1 cellular context compared by ENCODE assay signal in the genomic region with DNA sequence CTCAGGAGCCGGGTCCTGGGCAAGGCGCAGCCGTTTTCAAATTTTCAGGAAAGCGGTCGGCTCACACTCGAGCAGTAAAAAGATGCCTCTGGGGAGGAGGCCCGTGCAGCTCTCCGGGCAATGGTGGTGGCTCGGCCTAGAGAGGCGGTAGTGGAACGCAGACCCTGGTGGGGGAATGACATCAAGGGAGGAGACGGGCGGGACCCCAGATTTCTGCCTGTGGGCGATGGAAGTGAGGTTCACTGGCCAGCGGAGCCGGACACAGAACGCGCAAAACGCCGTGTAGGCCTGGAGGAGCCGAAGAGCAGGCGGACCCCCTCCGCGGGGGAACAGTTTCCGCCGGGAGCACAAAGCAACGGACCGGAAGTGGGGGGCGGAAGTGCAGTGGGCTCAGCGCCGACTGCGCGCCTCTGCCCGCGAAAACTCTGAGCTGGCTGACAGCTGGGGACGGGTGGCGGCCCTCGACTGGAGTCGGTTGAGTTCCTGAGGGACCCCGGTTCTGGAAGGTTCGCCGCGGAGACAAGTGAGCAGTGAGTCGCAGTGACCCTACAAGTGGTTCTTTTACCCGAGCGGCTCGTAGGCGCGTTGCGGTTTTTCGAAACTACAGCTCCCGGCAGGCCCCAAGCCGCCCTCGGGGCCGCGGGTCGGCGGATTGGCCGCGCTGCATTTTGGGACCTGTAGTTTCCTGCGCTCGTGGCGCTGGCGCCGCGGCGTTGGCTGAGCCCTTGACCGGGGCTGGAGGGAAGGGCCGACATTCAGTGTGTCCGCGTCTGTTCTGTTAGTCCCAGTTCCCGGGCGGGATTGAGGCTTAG.
TF ChIP-seq lines count a peak whose summit lies in the region.

A gene with protein sequence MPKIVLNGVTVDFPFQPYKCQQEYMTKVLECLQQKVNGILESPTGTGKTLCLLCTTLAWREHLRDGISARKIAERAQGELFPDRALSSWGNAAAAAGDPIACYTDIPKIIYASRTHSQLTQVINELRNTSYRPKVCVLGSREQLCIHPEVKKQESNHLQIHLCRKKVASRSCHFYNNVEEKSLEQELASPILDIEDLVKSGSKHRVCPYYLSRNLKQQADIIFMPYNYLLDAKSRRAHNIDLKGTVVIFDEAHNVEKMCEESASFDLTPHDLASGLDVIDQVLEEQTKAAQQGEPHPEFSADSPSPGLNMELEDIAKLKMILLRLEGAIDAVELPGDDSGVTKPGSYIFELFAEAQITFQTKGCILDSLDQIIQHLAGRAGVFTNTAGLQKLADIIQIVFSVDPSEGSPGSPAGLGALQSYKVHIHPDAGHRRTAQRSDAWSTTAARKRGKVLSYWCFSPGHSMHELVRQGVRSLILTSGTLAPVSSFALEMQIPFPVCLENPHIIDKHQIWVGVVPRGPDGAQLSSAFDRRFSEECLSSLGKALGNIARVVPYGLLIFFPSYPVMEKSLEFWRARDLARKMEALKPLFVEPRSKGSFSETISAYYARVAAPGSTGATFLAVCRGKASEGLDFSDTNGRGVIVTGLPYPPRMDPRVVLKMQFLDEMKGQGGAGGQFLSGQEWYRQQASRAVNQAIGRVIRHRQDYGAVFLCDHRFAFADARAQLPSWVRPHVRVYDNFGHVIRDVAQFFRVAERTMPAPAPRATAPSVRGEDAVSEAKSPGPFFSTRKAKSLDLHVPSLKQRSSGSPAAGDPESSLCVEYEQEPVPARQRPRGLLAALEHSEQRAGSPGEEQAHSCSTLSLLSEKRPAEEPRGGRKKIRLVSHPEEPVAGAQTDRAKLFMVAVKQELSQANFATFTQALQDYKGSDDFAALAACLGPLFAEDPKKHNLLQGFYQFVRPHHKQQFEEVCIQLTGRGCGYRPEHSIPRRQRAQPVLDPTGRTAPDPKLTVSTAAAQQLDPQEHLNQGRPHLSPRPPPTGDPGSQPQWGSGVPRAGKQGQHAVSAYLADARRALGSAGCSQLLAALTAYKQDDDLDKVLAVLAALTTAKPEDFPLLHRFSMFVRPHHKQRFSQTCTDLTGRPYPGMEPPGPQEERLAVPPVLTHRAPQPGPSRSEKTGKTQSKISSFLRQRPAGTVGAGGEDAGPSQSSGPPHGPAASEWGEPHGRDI (N-terminal part only) (plus strand): TSS at position 376 of the 812 bp plus-strand sequence. CDS start 1,091 bp downstream, outside the sequence.

TF ChIP-seq in HepG2, 621 proteins besides CTCF, POLR2A, EP300 and RAD21 (continued from another document and continues in another):
- TF ChIP-seq, protein P1, sequence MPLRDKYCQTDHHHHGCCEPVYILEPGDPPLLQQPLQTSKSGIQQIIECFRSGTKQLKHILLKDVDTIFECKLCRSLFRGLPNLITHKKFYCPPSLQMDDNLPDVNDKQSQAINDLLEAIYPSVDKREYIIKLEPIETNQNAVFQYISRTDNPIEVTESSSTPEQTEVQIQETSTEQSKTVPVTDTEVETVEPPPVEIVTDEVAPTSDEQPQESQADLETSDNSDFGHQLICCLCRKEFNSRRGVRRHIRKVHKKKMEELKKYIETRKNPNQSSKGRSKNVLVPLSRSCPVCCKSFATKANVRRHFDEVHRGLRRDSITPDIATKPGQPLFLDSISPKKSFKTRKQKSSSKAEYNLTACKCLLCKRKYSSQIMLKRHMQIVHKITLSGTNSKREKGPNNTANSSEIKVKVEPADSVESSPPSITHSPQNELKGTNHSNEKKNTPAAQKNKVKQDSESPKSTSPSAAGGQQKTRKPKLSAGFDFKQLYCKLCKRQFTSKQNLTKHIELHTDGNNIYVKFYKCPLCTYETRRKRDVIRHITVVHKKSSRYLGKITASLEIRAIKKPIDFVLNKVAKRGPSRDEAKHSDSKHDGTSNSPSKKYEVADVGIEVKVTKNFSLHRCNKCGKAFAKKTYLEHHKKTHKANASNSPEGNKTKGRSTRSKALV (CRISPR knock-in tag; IDR thresholded peaks at IDR 0.05): peak; percentile 95
- TF ChIP-seq KLF11 (CRISPR knock-in tag; IDR thresholded peaks at IDR 0.05): peak; percentile 89; the same call in 1 of the 2 replicates
- TF ChIP-seq SCMH1 (CRISPR knock-in tag; IDR thresholded peaks at IDR 0.05; ENCODE audit: borderline replicate concordance): no peak
- TF ChIP-seq MBNL3 (CRISPR knock-in tag; conservative IDR thresholded peaks at IDR 0.05): no peak
- peak; percentile 96; the same call in 1 of the 2 replicates for TF ChIP-seq ZNF230 (CRISPR knock-in tag; IDR thresholded peaks at IDR 0.05)
- TF ChIP-seq, protein P2, sequence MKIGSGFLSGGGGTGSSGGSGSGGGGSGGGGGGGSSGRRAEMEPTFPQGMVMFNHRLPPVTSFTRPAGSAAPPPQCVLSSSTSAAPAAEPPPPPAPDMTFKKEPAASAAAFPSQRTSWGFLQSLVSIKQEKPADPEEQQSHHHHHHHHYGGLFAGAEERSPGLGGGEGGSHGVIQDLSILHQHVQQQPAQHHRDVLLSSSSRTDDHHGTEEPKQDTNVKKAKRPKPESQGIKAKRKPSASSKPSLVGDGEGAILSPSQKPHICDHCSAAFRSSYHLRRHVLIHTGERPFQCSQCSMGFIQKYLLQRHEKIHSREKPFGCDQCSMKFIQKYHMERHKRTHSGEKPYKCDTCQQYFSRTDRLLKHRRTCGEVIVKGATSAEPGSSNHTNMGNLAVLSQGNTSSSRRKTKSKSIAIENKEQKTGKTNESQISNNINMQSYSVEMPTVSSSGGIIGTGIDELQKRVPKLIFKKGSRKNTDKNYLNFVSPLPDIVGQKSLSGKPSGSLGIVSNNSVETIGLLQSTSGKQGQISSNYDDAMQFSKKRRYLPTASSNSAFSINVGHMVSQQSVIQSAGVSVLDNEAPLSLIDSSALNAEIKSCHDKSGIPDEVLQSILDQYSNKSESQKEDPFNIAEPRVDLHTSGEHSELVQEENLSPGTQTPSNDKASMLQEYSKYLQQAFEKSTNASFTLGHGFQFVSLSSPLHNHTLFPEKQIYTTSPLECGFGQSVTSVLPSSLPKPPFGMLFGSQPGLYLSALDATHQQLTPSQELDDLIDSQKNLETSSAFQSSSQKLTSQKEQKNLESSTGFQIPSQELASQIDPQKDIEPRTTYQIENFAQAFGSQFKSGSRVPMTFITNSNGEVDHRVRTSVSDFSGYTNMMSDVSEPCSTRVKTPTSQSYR (CRISPR knock-in tag; IDR thresholded peaks at IDR 0.05; ENCODE audit: borderline replicate concordance): peak; percentile 73
- TF ChIP-seq, protein P3, sequence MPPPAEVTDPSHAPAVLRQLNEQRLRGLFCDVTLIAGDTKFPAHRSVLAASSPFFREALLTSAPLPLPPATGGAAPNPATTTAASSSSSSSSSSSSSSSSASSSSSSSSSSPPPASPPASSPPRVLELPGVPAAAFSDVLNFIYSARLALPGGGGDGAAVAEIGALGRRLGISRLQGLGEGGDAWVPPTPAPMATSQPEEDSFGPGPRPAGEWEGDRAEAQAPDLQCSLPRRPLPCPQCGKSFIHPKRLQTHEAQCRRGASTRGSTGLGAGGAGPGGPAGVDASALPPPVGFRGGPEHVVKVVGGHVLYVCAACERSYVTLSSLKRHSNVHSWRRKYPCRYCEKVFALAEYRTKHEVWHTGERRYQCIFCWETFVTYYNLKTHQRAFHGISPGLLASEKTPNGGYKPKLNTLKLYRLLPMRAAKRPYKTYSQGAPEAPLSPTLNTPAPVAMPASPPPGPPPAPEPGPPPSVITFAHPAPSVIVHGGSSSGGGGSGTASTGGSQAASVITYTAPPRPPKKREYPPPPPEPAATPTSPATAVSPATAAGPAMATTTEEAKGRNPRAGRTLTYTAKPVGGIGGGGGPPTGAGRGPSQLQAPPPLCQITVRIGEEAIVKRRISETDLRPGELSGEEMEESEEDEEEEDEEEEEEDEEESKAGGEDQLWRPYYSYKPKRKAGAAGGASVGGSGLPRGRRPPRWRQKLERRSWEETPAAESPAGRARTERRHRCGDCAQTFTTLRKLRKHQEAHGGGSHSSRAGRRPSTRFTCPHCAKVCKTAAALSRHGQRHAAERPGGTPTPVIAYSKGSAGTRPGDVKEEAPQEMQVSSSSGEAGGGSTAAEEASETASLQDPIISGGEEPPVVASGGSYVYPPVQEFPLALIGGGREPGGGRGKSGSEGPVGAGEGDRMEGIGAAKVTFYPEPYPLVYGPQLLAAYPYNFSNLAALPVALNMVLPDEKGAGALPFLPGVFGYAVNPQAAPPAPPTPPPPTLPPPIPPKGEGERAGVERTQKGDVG (CRISPR knock-in tag; IDR thresholded peaks at IDR 0.05; ENCODE audit: borderline replicate concordance): no peak
- TF ChIP-seq, protein P4, sequence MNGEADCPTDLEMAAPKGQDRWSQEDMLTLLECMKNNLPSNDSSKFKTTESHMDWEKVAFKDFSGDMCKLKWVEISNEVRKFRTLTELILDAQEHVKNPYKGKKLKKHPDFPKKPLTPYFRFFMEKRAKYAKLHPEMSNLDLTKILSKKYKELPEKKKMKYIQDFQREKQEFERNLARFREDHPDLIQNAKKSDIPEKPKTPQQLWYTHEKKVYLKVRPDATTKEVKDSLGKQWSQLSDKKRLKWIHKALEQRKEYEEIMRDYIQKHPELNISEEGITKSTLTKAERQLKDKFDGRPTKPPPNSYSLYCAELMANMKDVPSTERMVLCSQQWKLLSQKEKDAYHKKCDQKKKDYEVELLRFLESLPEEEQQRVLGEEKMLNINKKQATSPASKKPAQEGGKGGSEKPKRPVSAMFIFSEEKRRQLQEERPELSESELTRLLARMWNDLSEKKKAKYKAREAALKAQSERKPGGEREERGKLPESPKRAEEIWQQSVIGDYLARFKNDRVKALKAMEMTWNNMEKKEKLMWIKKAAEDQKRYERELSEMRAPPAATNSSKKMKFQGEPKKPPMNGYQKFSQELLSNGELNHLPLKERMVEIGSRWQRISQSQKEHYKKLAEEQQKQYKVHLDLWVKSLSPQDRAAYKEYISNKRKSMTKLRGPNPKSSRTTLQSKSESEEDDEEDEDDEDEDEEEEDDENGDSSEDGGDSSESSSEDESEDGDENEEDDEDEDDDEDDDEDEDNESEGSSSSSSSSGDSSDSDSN (CRISPR knock-in tag; IDR thresholded peaks at IDR 0.05): peak; percentile 91
- peak; percentile 100 for TF ChIP-seq ZFX (CRISPR knock-in tag; IDR thresholded peaks at IDR 0.05; ENCODE audit: low read depth)
- TF ChIP-seq ZBTB20 (CRISPR knock-in tag; IDR thresholded peaks at IDR 0.05; ENCODE audit: borderline replicate concordance, low read depth): no peak; the same call in 1 of the 2 replicates
- 0 out of 2 replicates have a peak, but pooled peaks have one; percentile 25 for TF ChIP-seq CC2D1A (CRISPR knock-in tag; IDR thresholded peaks at IDR 0.05)
- TF ChIP-seq HMG20B (CRISPR knock-in tag; conservative IDR thresholded peaks at IDR 0.05): no peak
- TF ChIP-seq, protein P5, sequence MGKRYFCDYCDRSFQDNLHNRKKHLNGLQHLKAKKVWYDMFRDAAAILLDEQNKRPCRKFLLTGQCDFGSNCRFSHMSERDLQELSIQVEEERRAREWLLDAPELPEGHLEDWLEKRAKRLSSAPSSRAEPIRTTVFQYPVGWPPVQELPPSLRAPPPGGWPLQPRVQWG (CRISPR knock-in tag; IDR thresholded peaks at IDR 0.05; ENCODE audit: borderline replicate concordance, low read depth): no peak
- peak; percentile 86 for TF ChIP-seq ZNF747 (CRISPR knock-in tag; IDR thresholded peaks at IDR 0.05; ENCODE audit: borderline replicate concordance)
- 0 out of 2 replicates have a peak, but pooled peaks have one; percentile 94 for TF ChIP-seq KAT7 (CRISPR knock-in tag; IDR thresholded peaks at IDR 0.05; ENCODE audit: borderline replicate concordance)
- peak; percentile 96 for TF ChIP-seq TAF1 (CRISPR knock-in tag; IDR thresholded peaks at IDR 0.05)
- TF ChIP-seq, protein P6, sequence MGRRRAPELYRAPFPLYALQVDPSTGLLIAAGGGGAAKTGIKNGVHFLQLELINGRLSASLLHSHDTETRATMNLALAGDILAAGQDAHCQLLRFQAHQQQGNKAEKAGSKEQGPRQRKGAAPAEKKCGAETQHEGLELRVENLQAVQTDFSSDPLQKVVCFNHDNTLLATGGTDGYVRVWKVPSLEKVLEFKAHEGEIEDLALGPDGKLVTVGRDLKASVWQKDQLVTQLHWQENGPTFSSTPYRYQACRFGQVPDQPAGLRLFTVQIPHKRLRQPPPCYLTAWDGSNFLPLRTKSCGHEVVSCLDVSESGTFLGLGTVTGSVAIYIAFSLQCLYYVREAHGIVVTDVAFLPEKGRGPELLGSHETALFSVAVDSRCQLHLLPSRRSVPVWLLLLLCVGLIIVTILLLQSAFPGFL (CRISPR knock-in tag; IDR thresholded peaks at IDR 0.05): peak; percentile 98
- TF ChIP-seq, protein P7, sequence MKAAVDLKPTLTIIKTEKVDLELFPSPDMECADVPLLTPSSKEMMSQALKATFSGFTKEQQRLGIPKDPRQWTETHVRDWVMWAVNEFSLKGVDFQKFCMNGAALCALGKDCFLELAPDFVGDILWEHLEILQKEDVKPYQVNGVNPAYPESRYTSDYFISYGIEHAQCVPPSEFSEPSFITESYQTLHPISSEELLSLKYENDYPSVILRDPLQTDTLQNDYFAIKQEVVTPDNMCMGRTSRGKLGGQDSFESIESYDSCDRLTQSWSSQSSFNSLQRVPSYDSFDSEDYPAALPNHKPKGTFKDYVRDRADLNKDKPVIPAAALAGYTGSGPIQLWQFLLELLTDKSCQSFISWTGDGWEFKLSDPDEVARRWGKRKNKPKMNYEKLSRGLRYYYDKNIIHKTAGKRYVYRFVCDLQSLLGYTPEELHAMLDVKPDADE (CRISPR knock-in tag; IDR thresholded peaks at IDR 0.05): peak; percentile 97; the same call in 1 of the 2 replicates
- TF ChIP-seq DNMT3B (CRISPR knock-in tag; conservative IDR thresholded peaks at IDR 0.05): no peak; the same call in 1 of the 2 replicates
- peak; percentile 13; the same call in 1 of the 2 replicates for TF ChIP-seq ZNF75D (CRISPR knock-in tag; IDR thresholded peaks at IDR 0.05; ENCODE audit: borderline replicate concordance)
- TF ChIP-seq, protein P8, sequence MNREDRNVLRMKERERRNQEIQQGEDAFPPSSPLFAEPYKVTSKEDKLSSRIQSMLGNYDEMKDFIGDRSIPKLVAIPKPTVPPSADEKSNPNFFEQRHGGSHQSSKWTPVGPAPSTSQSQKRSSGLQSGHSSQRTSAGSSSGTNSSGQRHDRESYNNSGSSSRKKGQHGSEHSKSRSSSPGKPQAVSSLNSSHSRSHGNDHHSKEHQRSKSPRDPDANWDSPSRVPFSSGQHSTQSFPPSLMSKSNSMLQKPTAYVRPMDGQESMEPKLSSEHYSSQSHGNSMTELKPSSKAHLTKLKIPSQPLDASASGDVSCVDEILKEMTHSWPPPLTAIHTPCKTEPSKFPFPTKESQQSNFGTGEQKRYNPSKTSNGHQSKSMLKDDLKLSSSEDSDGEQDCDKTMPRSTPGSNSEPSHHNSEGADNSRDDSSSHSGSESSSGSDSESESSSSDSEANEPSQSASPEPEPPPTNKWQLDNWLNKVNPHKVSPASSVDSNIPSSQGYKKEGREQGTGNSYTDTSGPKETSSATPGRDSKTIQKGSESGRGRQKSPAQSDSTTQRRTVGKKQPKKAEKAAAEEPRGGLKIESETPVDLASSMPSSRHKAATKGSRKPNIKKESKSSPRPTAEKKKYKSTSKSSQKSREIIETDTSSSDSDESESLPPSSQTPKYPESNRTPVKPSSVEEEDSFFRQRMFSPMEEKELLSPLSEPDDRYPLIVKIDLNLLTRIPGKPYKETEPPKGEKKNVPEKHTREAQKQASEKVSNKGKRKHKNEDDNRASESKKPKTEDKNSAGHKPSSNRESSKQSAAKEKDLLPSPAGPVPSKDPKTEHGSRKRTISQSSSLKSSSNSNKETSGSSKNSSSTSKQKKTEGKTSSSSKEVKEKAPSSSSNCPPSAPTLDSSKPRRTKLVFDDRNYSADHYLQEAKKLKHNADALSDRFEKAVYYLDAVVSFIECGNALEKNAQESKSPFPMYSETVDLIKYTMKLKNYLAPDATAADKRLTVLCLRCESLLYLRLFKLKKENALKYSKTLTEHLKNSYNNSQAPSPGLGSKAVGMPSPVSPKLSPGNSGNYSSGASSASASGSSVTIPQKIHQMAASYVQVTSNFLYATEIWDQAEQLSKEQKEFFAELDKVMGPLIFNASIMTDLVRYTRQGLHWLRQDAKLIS (CRISPR knock-in tag; IDR thresholded peaks at IDR 0.05): no peak; the same call in 1 of the 2 replicates
- no peak for TF ChIP-seq ZMYM3 (CRISPR knock-in tag; IDR thresholded peaks at IDR 0.05)
- no peak for TF ChIP-seq SP1 (IDR thresholded peaks at IDR 0.05)
- TF ChIP-seq SP1 (CRISPR knock-in tag; IDR thresholded peaks at IDR 0.05): peak; percentile 95
- TF ChIP-seq IRF2 (CRISPR knock-in tag; IDR thresholded peaks at IDR 0.05): peak; percentile 95
